3 cellular contexts compared by ENCODE assay signal in the genomic region with DNA sequence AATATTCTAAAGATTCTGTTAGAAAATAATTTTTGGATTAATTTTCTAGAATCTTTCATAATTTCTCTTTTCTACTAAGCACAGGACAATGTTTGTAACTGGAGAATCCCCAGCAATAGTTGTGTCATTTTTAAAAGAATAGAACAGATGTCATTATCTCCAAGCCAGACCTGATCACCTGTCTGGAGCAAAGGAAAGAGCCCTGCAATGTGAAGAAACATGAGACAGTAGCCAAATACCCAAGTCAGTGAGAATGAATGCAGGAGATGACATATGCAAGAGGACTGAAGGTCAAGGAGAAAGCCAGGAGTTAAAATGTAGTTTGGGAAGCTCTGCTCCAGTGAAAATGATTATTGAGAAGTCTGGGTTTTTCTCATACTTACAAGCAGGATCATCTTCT.
"Had no signal": no experiment of that assay in that cellular context is flagged by ENCODE, and none has a peak within 500 bp of the region (broad histone marks: within the 10 kb centered on the region; RNA-seq: fewer than 3 reads in every experiment).

No MANE protein-coding gene starts in this region.

- H3K4me3 ChIP-seq: GM12878 had no signal

- ATAC-seq: GM12878 had no signal

- DNase-seq: GDM1, GF-D8 had no signal
